ENCODE assay signal across 9 cellular contexts in genomic region chr1:6343506-6344405, GRCh38. TPM values are rescaled to one million over a fixed set of nuclear protein-coding genes. Genes with fewer than 3 reads are reported as not detected.
DNase-seq lines count a peak whose midpoint lies in the region; ATAC-seq, FAIRE-seq and TF ChIP-seq lines count a peak whose summit lies in the region.
"Had no signal": no experiment of that assay in that cellular context is flagged by ENCODE, and none has a peak within 500 bp of the region (broad histone marks: within the 10 kb centered on the region; RNA-seq: fewer than 3 reads in every experiment).

No MANE protein-coding gene starts in this region.

- no peaks in the 10 kb centered on the region for H3K9me3 Mint-ChIP-seq in T-helper 2 cell treated with Interferon-gamma antibody and Interleukin-4, amounts not matched to agents 5 μg/mL and 100 μg/mL, for 36 hours

- no peak overlapping the region for H3K27ac ChIP-seq in GM12878 (ENCODE audit: control insufficient read depth, insufficient read depth)

- H3K4me3 ChIP-seq in MG63 = no peak overlapping the region
- no peak overlapping the region for H3K4me3 ChIP-seq in GM12878
- H3K4me3 ChIP-seq in iPS-15b (ENCODE audit: low read depth, low read length) = no peak overlapping the region

- TF ChIP-seq RAD21 in GM12878 (IDR thresholded peaks at IDR 0.05; ENCODE audit: insufficient read depth, low read depth, low read length) = peak; percentile 97

- SMC1A ChIA-PET in GM12878 (lab: Charles Lee; ENCODE audit: uncharacterized antibody, unreplicated experiment) = interaction anchor here (1.3 to 2.9 kb wide), 2 partner anchors 95 to 97 kb away, joined by 3 to 7 read pairs; no protein-coding TSS in a partner anchor

- peaks cover 14% of the 10 kb centered on the region for H3K4me1 Mint-ChIP-seq in T-helper 2 cell treated with Interferon-gamma antibody and Interleukin-4, amounts not matched to agents 5 μg/mL and 100 μg/mL, for 36 hours (ENCODE audit: low read depth)

- H4K20me1 ChIP-seq in GM12878 (ENCODE audit: control insufficient read depth, insufficient read depth) = no peaks in the 10 kb centered on the region

- ATAC-seq in GM12878 = peak; percentile 94
- ATAC-seq in GM21825 (IDR thresholded peaks at IDR 0.05; ENCODE audit: unreplicated experiment) = no peak

- H3K4me1 ChIP-seq in GM12878 (ENCODE audit: control insufficient read depth, insufficient read depth, low read length) (peaks cover 6% of the 10 kb centered on the region; the same call in 1 of the 2 replicates), iPS-15b (ENCODE audit: control insufficient read depth, insufficient read depth, low read length) (peaks cover 2% of the 10 kb centered on the region)

- H3K9ac ChIP-seq in GM12878 (ENCODE audit: control insufficient read depth, insufficient read depth, low read length) (no peak overlapping the region), iPS-15b (ENCODE audit: low read depth, low read length) (peak overlapping the region; percentile 38)

- H3K9me3 ChIP-seq in MG63 (no peaks in the 10 kb centered on the region), GM12878 (replicated peaks; ENCODE audit: control insufficient read depth, insufficient read depth, low read length) (no peaks in the 10 kb centered on the region), iPS-15b (ENCODE audit: control insufficient read depth, insufficient read depth, low read length) (no peaks in the 10 kb centered on the region)

- no peak overlapping the region for H3K27ac Mint-ChIP-seq in T-helper 2 cell treated with Interferon-gamma antibody and Interleukin-4, amounts not matched to agents 5 μg/mL and 100 μg/mL, for 36 hours

- H2AFZ ChIP-seq in GM12878 (ENCODE audit: control insufficient read depth, low read depth, low read length) = no peak overlapping the region

- H3K4me3 Mint-ChIP-seq in T-helper 2 cell treated with Interferon-gamma antibody and Interleukin-4, amounts not matched to agents 5 μg/mL and 100 μg/mL, for 36 hours = no peak overlapping the region

- peak; percentile 27 for DNase-seq in DMS153 treated with DMSO at 0.1 percent for 48 hours (lab: John Stamatoyannopoulos, UW; ENCODE audit: unreplicated experiment)
- DNase-seq in DMS153 (lab: John Stamatoyannopoulos, UW) = no peak
- DNase-seq in MG63 = peak; percentile 79
- peak; percentile 48 for DNase-seq in T-helper 2 cell treated with Interferon-gamma antibody and Interleukin-4, amounts not matched to agents 5 μg/mL and 100 μg/mL, for 36 hours (ENCODE audit: low spot score)
- no peak for DNase-seq in GM12878 (ENCODE audit: low read depth, low spot score)
- peak; percentile 67 for DNase-seq in stimulated activated CD4-positive, alpha-beta T cell treated with anti-CD3 and anti-CD28 coated beads, Interleukin-15, amount 100 ng/mL, for 24 hours

- peak; percentile 85 to 99 (median 87); a peak in 5 of 6 replicates for TF ChIP-seq CTCF in GM12878 (IDR thresholded peaks at IDR 0.05 in 2 of 3, conservative IDR thresholded peaks at IDR 0.05 in 1 of 3; ENCODE audit: control insufficient read depth in 2 of 3, extremely low read depth in 1 of 3, insufficient read depth in 1 of 3, low read depth in 3 of 3, low read length in 3 of 3)

- intact Hi-C loops in GM12878 (cut with micrococcal nuclease; ENCODE audit: unreplicated experiment) = loop anchor here (1.0 kb wide), 1 partner anchor 97 kb away; no protein-coding TSS in a partner anchor

- BruUV-seq in GM12878 (replicated peaks; lab: Mats Ljungman, UMichigan) = no TSS peak

- TF ChIP-seq EP300 in GM12878 (IDR thresholded peaks at IDR 0.05; ENCODE audit: borderline replicate concordance in 1 of 2, control insufficient read depth in 1 of 2, low read depth in 2 of 2, low read length in 2 of 2) = no peak

- RAD21 ChIA-PET in GM12878 (lab: Charles Lee; ENCODE audit: unreplicated experiment) = interaction anchor here (0.7 to 5.2 kb wide), 5 partner anchors 49 to 146 kb away, joined by 3 to 32 read pairs (median 6); no protein-coding TSS in a partner anchor

- H3K27me3 Mint-ChIP-seq in T-helper 2 cell treated with Interferon-gamma antibody and Interleukin-4, amounts not matched to agents 5 μg/mL and 100 μg/mL, for 36 hours (ENCODE audit: low read depth) = no peaks in the 10 kb centered on the region

- H3K27me3 ChIP-seq in MG63 = no peaks in the 10 kb centered on the region
- no peaks in the 10 kb centered on the region for H3K27me3 ChIP-seq in GM12878 (replicated peaks in 1 of 2; ENCODE audit: control insufficient read depth in 2 of 2, insufficient read depth in 2 of 2, low read length in 1 of 2)
- H3K27me3 ChIP-seq in iPS-15b (ENCODE audit: control insufficient read depth, insufficient read depth, low read length) = no peaks in the 10 kb centered on the region

- in situ Hi-C loops in GM12878 (cut with MboI) = loop anchor here (25.0 kb wide), 1 partner anchor 831 kb away; no protein-coding TSS in a partner anchor

- no peaks in the 10 kb centered on the region for H3K79me2 ChIP-seq in GM12878 (ENCODE audit: control insufficient read depth, insufficient read depth, low read length)

- no peak overlapping the region for H3K4me2 ChIP-seq in GM12878 (ENCODE audit: control insufficient read depth, insufficient read depth)

- CTCF ChIA-PET in GM12878 (lab: Yijun Ruan, JAX) = interaction anchor here (0.7 to 5.2 kb wide), 4 partner anchors 58 to 1721 kb away, joined by 3 to 47 read pairs (median 5); no protein-coding TSS in a partner anchor

- FAIRE-seq in GM12878 (lab: Jason Lieb, UNC) = no peak
- FAIRE-seq: A204.1 had no signal

- TF ChIP-seq POLR2A in GM12878 (IDR thresholded peaks at IDR 0.05; ENCODE audit: low read depth, low read length) = no peak

- H3K36me3 Mint-ChIP-seq in T-helper 2 cell treated with Interferon-gamma antibody and Interleukin-4, amounts not matched to agents 5 μg/mL and 100 μg/mL, for 36 hours (ENCODE audit: low read depth) = peaks cover 6% of the 10 kb centered on the region

- H3K36me3 ChIP-seq in MG63 (peaks cover 5% of the 10 kb centered on the region), GM12878 (ENCODE audit: control insufficient read depth in 2 of 2, insufficient read depth in 2 of 2, low read length in 1 of 2) (peaks cover 10 to 20% of the 10 kb centered on the region in 2 experiments), iPS-15b (ENCODE audit: control insufficient read depth, insufficient read depth, low read length) (peaks cover 27% of the 10 kb centered on the region)

- 70% methylated on average over 16 of the region's 17 CpGs for WGBS in GM12878 (ENCODE audit: insufficient coverage, insufficient replicate concordance, low lambda C conversion rate, missing lambda C conversion rate)

- POLR2A ChIA-PET in GM12878 (lab: Charles Lee) = no interaction called here

TF ChIP-seq in GM12878, 131 proteins besides CTCF, POLR2A, EP300 and RAD21 (continues in another document):
- no peak for TF ChIP-seq WRNIP1 (IDR thresholded peaks at IDR 0.05; ENCODE audit: borderline replicate concordance, low read depth, low read length)
- no peak for TF ChIP-seq ZBTB40 (IDR thresholded peaks at IDR 0.05; ENCODE audit: borderline replicate concordance)
- 0 out of 4 replicates have a peak, but pooled peaks of 1 of the 2 experiments have one; percentile 11 for TF ChIP-seq BHLHE40 (IDR thresholded peaks at IDR 0.05; ENCODE audit: borderline replicate concordance in 1 of 2, low read depth in 2 of 2, low read length in 1 of 2)
- no peak for TF ChIP-seq POLR2AphosphoS2 (IDR thresholded peaks at IDR 0.05; ENCODE audit: low read depth, low read length)

RNA-seq across cellular contexts. Expression of gene ACOT7, which starts 49.8 kb away (rescaled TPM):
- 80.9 and 91.4 TPM in 2 replicates for total RNA-seq in MG63 (2014; rRNA removed; shearing (Covaris generic); ENCODE audit: low replicate concordance)
- total RNA-seq in GM12878 (2013; cell fraction: nucleolus; rRNA removed) = 10.4 and 10.7 TPM in 2 replicates
- total RNA-seq in GM12878 (2014; rRNA removed) = 46.8 and 58.7 TPM in 2 replicates
- 26.2 and 26.6 TPM in 2 replicates for total RNA-seq in GM12878 (2014; rRNA removed; fragmentation: Illumina TruSeq; extraction: Trizol)
- total RNA-seq in GM12878 (2021) = 96.9 and 106 TPM in 2 replicates
- polyA plus RNA-seq in GM12878 (2011; ENCODE audit: low read depth) = 21.4 TPM
- polyA plus RNA-seq in GM12878 (2011; rRNA removed) = 25.1 and 63.8 TPM in 2 replicates
- polyA plus RNA-seq in GM12878 (2011; cell fraction: cytosol; rRNA removed) = 78.3 and 91.7 TPM in 2 replicates
- polyA plus RNA-seq in GM12878 (2011; cell fraction: nucleus; rRNA removed) = 66.6 and 118 TPM in 2 replicates
- 40.9 and 50.2 TPM in 2 replicates for polyA plus RNA-seq in GM12878 (2012)
- polyA plus RNA-seq in GM12878 (2014; fragmentation: Illumina TruSeq; extraction: Trizol) = 15.6 and 47.8 TPM in 2 replicates
- 10 to 100 TPM in 1 of 2 experiments, 1 to 10 TPM in 1; 8.9 to 20.2 TPM for polyA plus RNA-seq in GM12878 (2014; fragmentation: Nextera tagmentation; extraction: Ambion mirVana)
- polyA plus RNA-seq in GM12878 (2014; rRNA removed) = 91.3 and 95.0 TPM in 2 replicates
- polyA plus RNA-seq in GM12878 (2016; fragmentation: Nextera tagmentation; extraction: Ambion mirVana) = 100 to 1,000 TPM; 190 to 206 TPM
- polyA minus RNA-seq in GM12878 (2011; rRNA and poly(A)+ RNA removed) = 48.9 and 64.2 TPM in 2 replicates
- polyA minus RNA-seq in GM12878 (2011; cell fraction: cytosol; rRNA and poly(A)+ RNA removed) = 20.3 and 20.8 TPM in 2 replicates
- 9.7 and 21.4 TPM in 2 replicates for polyA minus RNA-seq in GM12878 (2011; cell fraction: nucleus; rRNA and poly(A)+ RNA removed)

Comparison
In these comparisons a context has a peak if more than half of its experiments do, and no peak if none do; other contexts are left out.
1. DNase-seq: peak in DMS153 treated with DMSO at 0.1 percent for 48 hours (single experiment), MG63 (single experiment), T-helper 2 cell treated with Interferon-gamma antibody and Interleukin-4, amounts not matched to agents 5 μg/mL and 100 μg/mL, for 36 hours (single experiment) and stimulated activated CD4-positive, alpha-beta T cell treated with anti-CD3 and anti-CD28 coated beads, Interleukin-15, amount 100 ng/mL, for 24 hours (single experiment); none in DMS153 (single experiment) and GM12878 (single experiment).